In genomic region chr1:147550302-147550937, GRCh38 we compare ENCODE assay signal across 22 cellular contexts.
"Had no signal": no experiment of that assay in that cellular context is flagged by ENCODE, and none has a peak within 500 bp of the region (broad histone marks: within the 10 kb centered on the region; RNA-seq: fewer than 3 reads in every experiment).

No MANE protein-coding gene starts in this region.

- H3K36me3 ChIP-seq: MG63, SJSA1 had no signal

- H3K4me1 ChIP-seq: SJSA1 had no signal

- H3K4me3 ChIP-seq: MG63, SJSA1, SK-N-MC had no signal

- FAIRE-seq: RCC 7860 had no signal

- H3K9me3 ChIP-seq: MG63, SJSA1 had no signal

- H3K27me3 ChIP-seq: MG63 had no signal

- H3K27ac ChIP-seq: HL-60, SJSA1, SK-N-MC had no signal

- DNase-seq: Karpas-422, KG1, MG63, NCI-H1092 treated with DMSO at 0.1 percent for 48 hours, NCI-H1436, NCI-H187, NCI-H2029, NCI-H2081 treated with DMSO at 0.1 percent for 48 hours, NCI-H2171, NCI-H226, NCI-H446, NCI-H510A, NCI-H524 treated with DMSO at 0.1 percent for 48 hours, NCI-H69, NCI-H774, Right ventricle myocardium superior, RPMI8226, SIG-M5 had no signal
